8 cellular contexts compared by ENCODE assay signal in genomic region chr11:73383249-73384126, GRCh38. TPM values are rescaled to one million over a fixed set of nuclear protein-coding genes. Genes with fewer than 3 reads are reported as not detected.
DNase-seq lines count a peak whose midpoint lies in the region; ATAC-seq and TF ChIP-seq lines count a peak whose summit lies in the region.

No MANE protein-coding gene starts in this region.

- no peak for TF ChIP-seq POLR2A in tibial nerve (IDR thresholded peaks at IDR 0.05)

- H3K4me3 ChIP-seq in kidney epithelial cell (ENCODE audit: low read depth, low read length) = no peak overlapping the region
- H3K4me3 ChIP-seq in tibial nerve = no peak overlapping the region

- peaks cover 0 to 69% (median 56%) of the 10 kb centered on the region in 4 donors for H3K4me1 ChIP-seq in tibial nerve

- H3K4me3 Mint-ChIP-seq in activated T-cell treated with anti-CD3 and anti-CD28 coated beads, Interleukin-2, amount 50 U/mL, for 24 hours = peak overlapping the region; percentile 10

- H3K27me3 ChIP-seq in kidney epithelial cell (ENCODE audit: control insufficient read depth, insufficient read depth, low read length) (no peaks in the 10 kb centered on the region), tibial nerve (no peaks in the 10 kb centered on the region)

- TF ChIP-seq CTCF in RWPE1 (conservative IDR thresholded peaks at IDR 0.05; ENCODE audit: low read depth) (no peak), kidney epithelial cell (IDR thresholded peaks at IDR 0.05; ENCODE audit: insufficient read depth, low read length, poor library complexity, severe bottlenecking) (peak; percentile 5), tibial nerve (IDR thresholded peaks at IDR 0.05) (no peak)

- peak overlapping the region; percentile 93 for H3K27ac ChIP-seq in RWPE1
- H3K27ac ChIP-seq in tibial nerve = peak overlapping the region in 3 of 4 donors; percentile 33 to 71 (median 67)

- H3K9me3 ChIP-seq in tibial nerve = no peaks in the 10 kb centered on the region

- DNase-seq in activated T-cell treated with anti-CD3 and anti-CD28 coated beads, Interleukin-2, amount 50 U/mL, for 24 hours = no peak
- no peak for DNase-seq in activated T-cell treated with anti-CD3 and anti-CD28 coated beads, Interleukin-2, amount 50 U/mL, for 1 hour
- no peak for DNase-seq in RWPE1 (ENCODE audit: low spot score)
- DNase-seq in kidney epithelial cell (ENCODE audit: low read depth) = no peak
- no peak for DNase-seq in tibial nerve (ENCODE audit: low spot score in 2 of 2)
- DNase-seq in epidermal melanocyte (ENCODE audit: insufficient read length, low spot score) = no peak
- no peak for DNase-seq in ecto neural progenitor cell (ENCODE audit: low spot score)

- H3K36me3 Mint-ChIP-seq in activated T-cell treated with anti-CD3 and anti-CD28 coated beads, Interleukin-2, amount 50 U/mL, for 24 hours (ENCODE audit: low read depth) = peaks cover 39% of the 10 kb centered on the region

- H3K36me3 ChIP-seq in kidney epithelial cell (ENCODE audit: control insufficient read depth, insufficient read depth, low read length) = no peaks in the 10 kb centered on the region
- H3K36me3 ChIP-seq in tibial nerve = no peaks in the 10 kb centered on the region

- H3K9me3 Mint-ChIP-seq in activated T-cell treated with anti-CD3 and anti-CD28 coated beads, Interleukin-2, amount 50 U/mL, for 24 hours = no peaks in the 10 kb centered on the region

- POLR2A ChIA-PET in RWPE1 (lab: Yijun Ruan, JAX; ENCODE audit: low non-redundant PET) = no interaction called here

- peak overlapping the region; percentile 61 for H3K27ac Mint-ChIP-seq in activated T-cell treated with anti-CD3 and anti-CD28 coated beads, Interleukin-2, amount 50 U/mL, for 24 hours

- WGBS in tibial nerve, 2 donors = 42 to 51% methylated on average over 9 of the region's 9 CpGs

- TF ChIP-seq EP300 in tibial nerve (IDR thresholded peaks at IDR 0.05) = no peak

- no peaks in the 10 kb centered on the region for H3K27me3 Mint-ChIP-seq in activated T-cell treated with anti-CD3 and anti-CD28 coated beads, Interleukin-2, amount 50 U/mL, for 24 hours

- no peak for ATAC-seq in GM18498 (IDR thresholded peaks at IDR 0.05; ENCODE audit: unreplicated experiment)

- H3K4me1 Mint-ChIP-seq in activated T-cell treated with anti-CD3 and anti-CD28 coated beads, Interleukin-2, amount 50 U/mL, for 24 hours (ENCODE audit: low read depth) = peaks cover 87% of the 10 kb centered on the region

- CTCF ChIA-PET in RWPE1 (lab: Yijun Ruan, JAX) = interaction anchor here (0.8 to 1.0 kb wide), 3 partner anchors 10 to 278 kb away, joined by 4 to 6 read pairs (median 5); no protein-coding TSS in a partner anchor

RNA-seq across cellular contexts. Expression of gene RELT, which starts 7.3 kb away (rescaled TPM):
- total RNA-seq in kidney epithelial cell (7.5 and 8.0 TPM in 2 replicates), tibial nerve (1 to 10 TPM; 2.4 to 6.0 (median 2.5) TPM)
